In the genomic region with DNA sequence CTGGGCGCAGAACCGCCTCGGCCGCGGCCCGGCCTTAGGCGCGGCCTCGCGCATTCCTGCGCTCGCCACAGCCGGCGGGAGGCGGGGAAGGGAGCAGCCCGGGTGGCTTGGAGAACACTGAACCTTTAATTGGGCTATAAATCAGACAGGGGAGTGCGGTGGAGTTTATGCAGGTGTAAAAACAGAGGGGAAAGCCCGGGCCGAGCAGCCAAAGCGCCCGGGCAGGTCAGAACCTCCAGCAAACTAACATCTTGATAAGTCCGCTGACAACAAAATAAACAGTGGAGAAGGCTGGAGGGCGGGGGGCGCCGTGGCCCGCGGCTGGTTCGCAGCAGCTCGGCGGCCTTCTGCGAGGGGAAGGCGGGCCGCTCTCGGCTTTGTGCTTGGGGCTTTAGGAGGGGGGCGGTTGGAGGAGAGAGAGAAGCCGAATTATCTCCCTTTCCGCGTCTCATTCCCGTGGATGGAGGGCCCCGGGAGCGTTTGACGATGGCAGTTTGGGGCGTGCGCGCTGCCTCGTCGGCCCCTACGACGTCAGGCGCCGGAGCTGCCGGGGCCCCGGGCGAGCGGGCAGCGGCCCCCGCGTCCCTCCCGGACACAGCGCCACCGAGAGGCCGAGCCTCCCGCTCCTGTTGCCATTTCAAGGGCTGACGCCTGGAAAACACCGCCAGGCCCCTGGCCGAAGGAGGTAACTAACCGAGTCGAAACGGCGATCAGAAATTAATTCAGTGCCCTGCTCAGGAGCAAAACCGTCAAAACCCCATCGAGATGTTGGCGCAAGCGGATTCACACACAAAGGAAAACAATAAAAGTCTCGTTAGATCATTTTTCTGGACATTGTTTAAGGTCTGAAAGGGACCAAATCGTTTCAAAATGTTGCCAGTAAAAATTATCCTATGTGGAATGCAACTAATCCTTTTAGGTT, we compare ENCODE assay signal across 8 cellular contexts. TPM values are rescaled to one million over a fixed set of nuclear protein-coding genes. Genes with fewer than 3 reads are reported as not detected.
DNase-seq lines count a peak whose midpoint lies in the region; ATAC-seq, FAIRE-seq and TF ChIP-seq lines count a peak whose summit lies in the region.

No MANE protein-coding gene starts in this region.

- TF ChIP-seq CTCF in Calu3 (IDR thresholded peaks at IDR 0.05; ENCODE audit: unreplicated experiment) (peak; percentile 60), MM.1S (IDR thresholded peaks at IDR 0.05; ENCODE audit: low read length) (peak; percentile 46), brain (conservative IDR thresholded peaks at IDR 0.05) (peak in 1 of 2 experiments; percentile 54), vagina (IDR thresholded peaks at IDR 0.05) (no peak)

- no peak for TF ChIP-seq POLR2A in vagina (IDR thresholded peaks at IDR 0.05)

- H3K4me1 ChIP-seq in MM.1S (ENCODE audit: low read length) (no peaks in the 10 kb centered on the region), vagina (peaks cover 23% of the 10 kb centered on the region)

- H3K27me3 Mint-ChIP-seq in Calu3 (ENCODE audit: unreplicated experiment) (peaks cover 57% of the 10 kb centered on the region), brain (peaks cover 98% of the 10 kb centered on the region)

- H3K9ac ChIP-seq in MM.1S (ENCODE audit: low read length) = peak overlapping the region; percentile 34; the same call in 1 of the 2 replicates

- H3K4me1 Mint-ChIP-seq in Calu3 (ENCODE audit: low read depth, unreplicated experiment) (peaks cover 8% of the 10 kb centered on the region), brain (peaks cover 12% of the 10 kb centered on the region)

- H3K36me3 ChIP-seq in MM.1S (replicated peaks; ENCODE audit: insufficient read depth, low read length) (no peaks in the 10 kb centered on the region), vagina (no peaks in the 10 kb centered on the region)

- no peaks in the 10 kb centered on the region for H3K9me2 ChIP-seq in MM.1S (replicated peaks; ENCODE audit: insufficient read depth, low read length)

- H3K4me3 ChIP-seq in MM.1S (ENCODE audit: low read length) (peak overlapping the region; percentile 49), vagina (peak overlapping the region; percentile 19 to 20)

- H3K27me3 ChIP-seq in MM.1S (replicated peaks; ENCODE audit: insufficient read depth, low read length) (no peaks in the 10 kb centered on the region), vagina (peaks cover 18% of the 10 kb centered on the region)

- peak overlapping the region; percentile 75 for H3K4me3 Mint-ChIP-seq in Calu3 (ENCODE audit: low read depth, unreplicated experiment)
- H3K4me3 Mint-ChIP-seq in brain = peak overlapping the region; percentile 55 to 79 (median 75)

- no peaks in the 10 kb centered on the region for H3K9me3 ChIP-seq in MM.1S (replicated peaks; ENCODE audit: insufficient read depth, low read length)
- H3K9me3 ChIP-seq in vagina = no peaks in the 10 kb centered on the region

- H3K9me3 Mint-ChIP-seq in Calu3 (ENCODE audit: low read depth, unreplicated experiment) (no peaks in the 10 kb centered on the region), brain (peaks cover 0 to 8% (median 5%) of the 10 kb centered on the region in 5 experiments)

- CTCF ChIA-PET in Calu3 (lab: Charles Lee) = interaction anchor here (0.6 to 1.1 kb wide), 2 partner anchors 14 to 221 kb away, joined by 4 to 5 read pairs; no protein-coding TSS in a partner anchor

- H3F3A ChIP-seq in MM.1S (ENCODE audit: insufficient read depth, low read length) = no peaks in the 10 kb centered on the region

- no peaks in the 10 kb centered on the region for H3K79me2 ChIP-seq in MM.1S (ENCODE audit: low read length)

- DNase-seq in Calu3 (peak; percentile 86), MM.1S (peak; percentile 43), left colon (peak; percentile 45 to 56), vagina (ENCODE audit: extremely low spot score in 2 of 2) (no peak), GM19239 (ENCODE audit: insufficient read length, low spot score) (no peak)

- peak overlapping the region; percentile 70; the same call in 1 of the 2 replicates for H2AFZ ChIP-seq in MM.1S (ENCODE audit: low read length)

- H3K27ac Mint-ChIP-seq in Calu3 (ENCODE audit: unreplicated experiment) (peak overlapping the region; percentile 12), brain (no peak overlapping the region)

- FAIRE-seq in GM19239 (lab: Jason Lieb, UNC) = no peak

- intact Hi-C loops in Calu3 (cut with micrococcal nuclease; ENCODE audit: unreplicated experiment) = loop anchor here (10.0 kb wide), 1 partner anchor 133 kb away; no protein-coding TSS in a partner anchor
- intact Hi-C loops in left colon (cut with DNase I, micrococcal nuclease) = no loop called here
- intact Hi-C loops in vagina (cut with DNase I) = no loop called here

- ATAC-seq in left colon (peak; percentile 95), GM18511 (IDR thresholded peaks at IDR 0.05; ENCODE audit: unreplicated experiment) (no peak), GM18867 (IDR thresholded peaks at IDR 0.05; ENCODE audit: unreplicated experiment) (no peak)

- H3K27ac ChIP-seq in MM.1S (ENCODE audit: low read length) (no peak overlapping the region), vagina (no peak overlapping the region)

- peaks cover 12% of the 10 kb centered on the region for H3K36me3 Mint-ChIP-seq in Calu3 (ENCODE audit: insufficient read depth, unreplicated experiment)
- H3K36me3 Mint-ChIP-seq in brain = no peaks in the 10 kb centered on the region

- peak overlapping the region; percentile 72 for H3K4me2 ChIP-seq in MM.1S (ENCODE audit: low read depth, low read length)

- BruUV-seq in Calu3 (replicated peaks; lab: Mats Ljungman, UMichigan) = no TSS peak

- no peaks in the 10 kb centered on the region for H4K20me1 ChIP-seq in MM.1S (ENCODE audit: insufficient read depth, low read length)

RNA-seq across cellular contexts. Expression of a gene that starts 11.2 kb away (rescaled TPM):
- 6.4 and 7.8 TPM in 2 replicates for total RNA-seq in Calu3 (2022)
- polyA plus RNA-seq in brain (ENCODE audit: insufficient read depth, low read depth, low replicate concordance) = 7.1 TPM
- under 1 TPM in 1 of 2 donors, not detected in 1; 0.20 TPM for total RNA-seq in left colon
- total RNA-seq in vagina = not detected

Comparison
In these comparisons a context has a peak if more than half of its experiments do, and no peak if none do; other contexts are left out.
1. DNase-seq: peak in Calu3 (single experiment), MM.1S (single experiment) and left colon (2 of 2); none in vagina (0 of 2) and GM19239 (single experiment).
2. CTCF ChIP-seq: peak in Calu3 (single experiment) and MM.1S (single experiment); none in vagina (0 of 3).